Comparison of ENCODE assay signal across 24 cellular contexts in genomic region chr2:42350434-42351063, GRCh38. TPM values are rescaled to one million over a fixed set of nuclear protein-coding genes. Genes with fewer than 3 reads are reported as not detected.
DNase-seq lines count a peak whose midpoint lies in the region; ATAC-seq, FAIRE-seq and TF ChIP-seq lines count a peak whose summit lies in the region.
"Had no signal": no experiment of that assay in that cellular context is flagged by ENCODE, and none has a peak within 500 bp of the region (broad histone marks: within the 10 kb centered on the region; RNA-seq: fewer than 3 reads in every experiment).

No MANE protein-coding gene starts in this region.

- H3K23ac ChIP-seq in IMR-90 (ENCODE audit: low read depth, low read length), result no peak overlapping the region

- H3K4me2 ChIP-seq in IMR-90 (ENCODE audit: low read depth, low read length), result no peak overlapping the region
- H3K4me2 ChIP-seq in HepG2 (ENCODE audit: low read depth, low read length), result no peak overlapping the region

- no peak overlapping the region for H4K91ac ChIP-seq in IMR-90 (ENCODE audit: insufficient read depth, low read depth, low read length)

- ATAC-seq in IMR-90 (ENCODE audit: low read depth) (no peak), HepG2 (no peak), GM18861 (IDR thresholded peaks at IDR 0.05; ENCODE audit: unreplicated experiment) (no peak), HG02571 (IDR thresholded peaks at IDR 0.05; ENCODE audit: unreplicated experiment) (no peak)

- TF ChIP-seq POLR2A in IMR-90 (IDR thresholded peaks at IDR 0.05; ENCODE audit: low read depth, low read length), result no peak
- no peak for TF ChIP-seq POLR2A in adrenal gland (IDR thresholded peaks at IDR 0.05)
- no peak for TF ChIP-seq POLR2A in HepG2 (IDR thresholded peaks at IDR 0.05; ENCODE audit: insufficient read depth in 1 of 2, low read depth in 2 of 2, low read length in 2 of 2)

- H2BK15ac ChIP-seq in IMR-90 (ENCODE audit: low read depth, low read length), result no peak overlapping the region

- TF ChIP-seq EP300 in HepG2 (IDR thresholded peaks at IDR 0.05; ENCODE audit: low read depth in 2 of 2, low read length in 2 of 2) (no peak), HepG2 (CRISPR knock-in tag; IDR thresholded peaks at IDR 0.05; ENCODE audit: borderline replicate concordance) (no peak)

- TF ChIP-seq CTCF in A673 (conservative IDR thresholded peaks at IDR 0.05; ENCODE audit: low read depth, low read length) (no peak), IMR-90 (conservative IDR thresholded peaks at IDR 0.05; ENCODE audit: low read depth, low read length) (no peak), adrenal gland (IDR thresholded peaks at IDR 0.05) (no peak), HepG2 (CRISPR knock-in tag; IDR thresholded peaks at IDR 0.05) (no peak)

- intact Hi-C loops in A673 (cut with micrococcal nuclease; ENCODE audit: unreplicated experiment), result no loop called here
- intact Hi-C loops in IMR-90 (cut with micrococcal nuclease), result no loop called here
- intact Hi-C loops in adrenal gland (cut with DNase I), result loop anchor here in 1 of 2 donors (10.0 kb wide), 1 partner anchor 256 kb away; no protein-coding TSS in a partner anchor
- intact Hi-C loops in HepG2 (cut with micrococcal nuclease; ENCODE audit: unreplicated experiment), result no loop called here

- peaks cover 10% of the 10 kb centered on the region; the same call in 1 of the 2 replicates for H3K9me1 ChIP-seq in IMR-90 (ENCODE audit: insufficient read depth, low read length)

- H3K36me3 ChIP-seq in A673 (ENCODE audit: insufficient read depth, low read length, poor library complexity, severe bottlenecking) (peaks cover 7% of the 10 kb centered on the region), IMR-90 (ENCODE audit: control insufficient read depth, insufficient read depth, low read length) (peaks cover 9% of the 10 kb centered on the region), adrenal gland (replicated peaks in 1 of 2) (peaks cover 0 to 29% of the 10 kb centered on the region in 2 donors), HepG2 (replicated peaks in 1 of 2; ENCODE audit: control insufficient read depth in 1 of 2, insufficient read depth in 2 of 2, low read length in 2 of 2) (peaks cover 8 to 33% of the 10 kb centered on the region in 2 experiments)

- no peak overlapping the region for H4K8ac ChIP-seq in IMR-90 (ENCODE audit: low read depth in 2 of 2, low read length in 2 of 2)

- BruUV-seq in A673 (replicated peaks; lab: Mats Ljungman, UMichigan), result TSS peak; percentile 52
- BruUV-seq in IMR-90 (replicated peaks; lab: Mats Ljungman, UMichigan), result TSS peak; percentile 91
- TSS peak; percentile 51 for BruUV-seq in HepG2 (replicated peaks; lab: Mats Ljungman, UMichigan)

- H3K27ac ChIP-seq in A673 (ENCODE audit: low read depth, low read length, poor library complexity, severe bottlenecking) (no peak overlapping the region), IMR-90 (ENCODE audit: insufficient read depth, low read length) (no peak overlapping the region), adrenal gland (peak overlapping the region in 4 of 5 donors; percentile 5 to 69 (median 44)), HepG2 (ENCODE audit: extremely low read length, insufficient read depth, low read length) (no peak overlapping the region)
- H3K27ac ChIP-seq: C4-2B, GM23248 had no signal

- H2BK5ac ChIP-seq in IMR-90 (ENCODE audit: low read depth, low read length, poor library complexity, severe bottlenecking), result no peak overlapping the region

- H2AK9ac ChIP-seq in IMR-90 (replicated peaks; ENCODE audit: low read depth, low read length, poor library complexity), result no peak overlapping the region

- no peak for TF ChIP-seq RAD21 in IMR-90 (IDR thresholded peaks at IDR 0.05; ENCODE audit: low read length)
- TF ChIP-seq RAD21 in HepG2 (CRISPR knock-in tag; IDR thresholded peaks at IDR 0.05), result no peak

- H4K20me1 ChIP-seq in IMR-90 (ENCODE audit: insufficient read depth, low read length), result peaks cover 28% of the 10 kb centered on the region; the same call in 1 of the 2 replicates
- H4K20me1 ChIP-seq in HepG2 (ENCODE audit: insufficient read depth, low read length), result 0 out of 2 replicates have a peak, but pooled peaks cover 9% of the 10 kb centered on the region

- no peak for FAIRE-seq in HepG2 (lab: Jason Lieb, UNC)
- FAIRE-seq: D721Med had no signal

- CTCF ChIA-PET in A673 (lab: Charles Lee) (no interaction called here), IMR-90 (lab: Yijun Ruan, JAX) (no interaction called here), HepG2 (lab: Yijun Ruan, JAX; ENCODE audit: low intra/inter-chr PET ratio, low total read pairs) (no interaction called here)

- no peak overlapping the region for H2BK20ac ChIP-seq in IMR-90 (ENCODE audit: low read depth, low read length)

- H2AK5ac ChIP-seq in IMR-90 (ENCODE audit: low read depth, low read length), result no peak overlapping the region

- no peak overlapping the region for H3K56ac ChIP-seq in IMR-90 (ENCODE audit: extremely low read depth, insufficient read depth, low read length)

- H3K27me3 ChIP-seq in A673 (replicated peaks; ENCODE audit: insufficient read depth, low read depth, low read length, poor library complexity), result no peaks in the 10 kb centered on the region
- no peaks in the 10 kb centered on the region for H3K27me3 ChIP-seq in IMR-90 (ENCODE audit: control insufficient read depth, insufficient read depth, low read length)
- H3K27me3 ChIP-seq in adrenal gland, result no peaks in the 10 kb centered on the region
- no peaks in the 10 kb centered on the region for H3K27me3 ChIP-seq in HepG2 (ENCODE audit: control insufficient read depth in 1 of 2, insufficient read depth in 2 of 2, low read length in 2 of 2)
- H3K27me3 ChIP-seq: MG63 had no signal

- DNase-seq in A673 (ENCODE audit: low spot score) (no peak), IMR-90 (no peak), adrenal gland (peak in 2 of 7 donors; percentile 37 to 59), HepG2 (ENCODE audit: low spot score) (no peak), superior temporal gyrus (ENCODE audit: extremely low spot score) (no peak)
- no peak for DNase-seq in activated CD4-positive, alpha-beta T cell treated with anti-CD3 and anti-CD28 coated beads for 4 hours
- DNase-seq: CD8-positive, alpha-beta memory T cell; DMS53; GDM1; GM23248; H9; Kasumi-1; MG63; NCI-H1048; NCI-H1436; NCI-H187 treated with DMSO at 0.1 percent for 48 hours; NCI-H2107; NCI-H510A treated with DMSO at 0.1 percent for 48 hours; NCI-H82; Right ventricle myocardium superior had no signal

- H3K9me3 ChIP-seq in A673 (ENCODE audit: low read depth, low read length, poor library complexity, severe bottlenecking) (no peaks in the 10 kb centered on the region), IMR-90 (ENCODE audit: control insufficient read depth, insufficient read depth, low read length) (no peaks in the 10 kb centered on the region), adrenal gland (replicated peaks in 1 of 3) (no peaks in the 10 kb centered on the region), HepG2 (ENCODE audit: low read length) (no peaks in the 10 kb centered on the region)
- H3K9me3 ChIP-seq: MG63 had no signal

- no peak overlapping the region for H3K14ac ChIP-seq in IMR-90 (replicated peaks; ENCODE audit: low read depth, low read length)

- no peak overlapping the region for H3K4me3 ChIP-seq in A673 (ENCODE audit: low read depth, low read length, poor library complexity, severe bottlenecking)
- H3K4me3 ChIP-seq in IMR-90 (ENCODE audit: insufficient read depth, low read depth, low read length), result no peak overlapping the region
- no peak overlapping the region for H3K4me3 ChIP-seq in adrenal gland
- no peak overlapping the region for H3K4me3 ChIP-seq in HepG2 (replicated peaks in 1 of 3; ENCODE audit: insufficient read depth in 1 of 3, low read depth in 2 of 3, low read length in 3 of 3)
- H3K4me3 ChIP-seq: GM23248, MG63 had no signal

- H3K79me2 ChIP-seq in HepG2 (ENCODE audit: insufficient read depth, low read length), result peaks cover 72% of the 10 kb centered on the region

- in situ Hi-C loops in IMR-90 (cut with MboI; ENCODE audit: low sequenced_read_pairs) (no loop called here), HepG2 (cut with HindIII; ENCODE audit: extremely low pct_ligation_motif_present, low pct_unique_long_range_greater_than_20kb) (loop anchor here (25.0 kb wide), 1 partner anchor 488 kb away; no protein-coding TSS in a partner anchor)

- H3K9ac ChIP-seq in IMR-90 (ENCODE audit: low read depth, low read length) (no peak overlapping the region), HepG2 (ENCODE audit: insufficient read depth, low read depth, low read length) (no peak overlapping the region)
- H3K9ac ChIP-seq: GM23248 had no signal

- no peak overlapping the region for H3K18ac ChIP-seq in IMR-90 (ENCODE audit: low read depth, low read length)

- WGBS in IMR-90 (ENCODE audit: extremely low coverage in 2 of 2, insufficient read length in 1 of 2), 2 experiments, result 70% methylated on average over 2 of the region's 3 CpGs; no CpG with 5 or more reads in 1 of the 2 experiments
- 45 to 60% (median 51%) methylated on average over 3 of the region's 3 CpGs for WGBS in adrenal gland, 4 donors
- 73% methylated on average over 3 of the region's 3 CpGs for WGBS in HepG2 (ENCODE audit: low lambda C conversion rate)

- H3K79me1 ChIP-seq in IMR-90 (ENCODE audit: low read depth in 1 of 2, low read length in 2 of 2), result peaks cover 24 to 69% of the 10 kb centered on the region in 2 experiments; a peak in 3 of 4 replicates

- dilution Hi-C loops in IMR-90 (cut with HindIII; ENCODE audit: low sequenced_read_pairs, unreplicated experiment), result no loop called here

- H4K5ac ChIP-seq in IMR-90 (ENCODE audit: low read depth, low read length), result no peak overlapping the region

- H3K4ac ChIP-seq in IMR-90 (ENCODE audit: low read depth, low read length), result no peak overlapping the region

- H2BK120ac ChIP-seq in IMR-90 (ENCODE audit: low read depth, low read length), result no peak overlapping the region

- POLR2A ChIA-PET in A673 (lab: Charles Lee; ENCODE audit: low non-redundant PET), result no interaction called here
- POLR2A ChIA-PET in IMR-90 (lab: Charles Lee; ENCODE audit: unreplicated experiment), result no interaction called here
- POLR2A ChIA-PET in HepG2 (lab: Yijun Ruan, JAX), result interaction anchor here (0.8 kb wide), 1 partner anchor 9 kb away, joined by 3 read pairs; no protein-coding TSS in a partner anchor

- H3K4me1 ChIP-seq in A673 (ENCODE audit: insufficient read depth, low read length, poor library complexity, severe bottlenecking), result no peaks in the 10 kb centered on the region
- H3K4me1 ChIP-seq in IMR-90 (ENCODE audit: control insufficient read depth, insufficient read depth, low read length), result no peaks in the 10 kb centered on the region
- H3K4me1 ChIP-seq in adrenal gland (replicated peaks in 1 of 2), result peaks cover 21 to 55% of the 10 kb centered on the region in 2 donors
- H3K4me1 ChIP-seq in HepG2 (ENCODE audit: insufficient read depth, low read length), result peaks cover 47% of the 10 kb centered on the region

- H2AFZ ChIP-seq in IMR-90 (replicated peaks; ENCODE audit: low read length, poor library complexity) (no peak overlapping the region), HepG2 (ENCODE audit: low read length) (no peak overlapping the region)
- H2AFZ ChIP-seq: GM23248 had no signal

RNA-seq across cellular contexts. Expression of gene COX7A2L, which starts 10.5 kb away (rescaled TPM):
- total RNA-seq in A673 (2021) (85.2 and 85.4 TPM in 2 replicates), IMR-90 (2012; rRNA removed) (123 and 192 TPM in 2 replicates), adrenal gland (100 to 1,000 TPM; 185 to 446 (median 321) TPM), HepG2 (2016; rRNA removed; fragmentation: Illumina TruSeq; extraction: Trizol) (201 and 272 TPM in 2 replicates)
- polyA plus RNA-seq in IMR-90 (2012; rRNA removed) (97.5 and 132 TPM in 2 replicates), adrenal gland (100 to 1,000 TPM; 124 to 236 (median 167) TPM), HepG2 (2011; rRNA removed) (122 and 155 TPM in 2 replicates)
- polyA plus RNA-seq in IMR-90 (2012; cell fraction: cytosol; rRNA removed), result 77.9 and 131 TPM in 2 replicates
- polyA plus RNA-seq in IMR-90 (2012; cell fraction: nucleus; rRNA removed; ENCODE audit: low replicate concordance), result 18.4 and 53.3 TPM in 2 replicates
- 111 and 117 TPM in 2 replicates for total RNA-seq in HepG2 (2016; cell fraction: cytosol; rRNA removed; fragmentation: Illumina TruSeq; extraction: Trizol; ENCODE audit: low read depth)
- 197 and 297 TPM in 2 replicates for total RNA-seq in HepG2 (2016; cell fraction: insoluble cytoplasmic fraction; rRNA removed; fragmentation: Illumina TruSeq; extraction: Trizol)
- 232 and 238 TPM in 2 replicates for total RNA-seq in HepG2 (2016; cell fraction: membrane; rRNA removed; fragmentation: Illumina TruSeq; extraction: Trizol)
- 71.7 and 82.5 TPM in 2 replicates for total RNA-seq in HepG2 (2016; cell fraction: nucleus; rRNA removed; fragmentation: Illumina TruSeq; extraction: Trizol)
- polyA plus RNA-seq in HepG2 (2011; cell fraction: cytosol; rRNA removed), result 137 and 167 TPM in 2 replicates
- 30.5 and 38.2 TPM in 2 replicates for polyA plus RNA-seq in HepG2 (2011; cell fraction: nucleus; rRNA removed)
- 187 and 191 TPM in 2 replicates for polyA plus RNA-seq in HepG2 (2012)
- polyA plus RNA-seq in HepG2 (2016; cell fraction: cytosol; fragmentation: Illumina TruSeq; extraction: Trizol; ENCODE audit: low read depth), result 119 TPM in 2 replicates
- 279 and 314 TPM in 2 replicates for polyA plus RNA-seq in HepG2 (2016; cell fraction: insoluble cytoplasmic fraction; fragmentation: Illumina TruSeq; extraction: Trizol; ENCODE audit: low read depth)
- 211 and 215 TPM in 2 replicates for polyA plus RNA-seq in HepG2 (2016; cell fraction: membrane; fragmentation: Illumina TruSeq; extraction: Trizol; ENCODE audit: low read depth)
- 118 and 123 TPM in 2 replicates for polyA plus RNA-seq in HepG2 (2016; cell fraction: nucleus; fragmentation: Illumina TruSeq; extraction: Trizol; ENCODE audit: insufficient read depth, low read depth)
- 66.1 and 73.1 TPM in 2 replicates for polyA minus RNA-seq in HepG2 (2011; rRNA and poly(A)+ RNA removed; ENCODE audit: low replicate concordance)
- 41.1 and 44.7 TPM in 2 replicates for polyA minus RNA-seq in HepG2 (2011; cell fraction: cytosol; rRNA and poly(A)+ RNA removed)
- 22.7 and 28.1 TPM in 2 replicates for polyA minus RNA-seq in HepG2 (2011; cell fraction: nucleus; rRNA and poly(A)+ RNA removed)

Comparison
In these comparisons a context has a peak if more than half of its experiments do, and no peak if none do; other contexts are left out.
1. H3K27ac ChIP-seq: peak in adrenal gland (4 of 5); none in A673 (single experiment), IMR-90 (single experiment) and HepG2 (single experiment).